Comparison of ENCODE assay signal across 8 cellular contexts in genomic region chr6:30915591-30915946, GRCh38. TPM values are rescaled to one million over a fixed set of nuclear protein-coding genes. Genes with fewer than 3 reads are reported as not detected.
A peak's percentile ranks its signal among the peaks of the same experiment; 100 is the strongest.
DNase-seq lines count a peak whose midpoint lies in the region; ATAC-seq, FAIRE-seq and TF ChIP-seq lines count a peak whose summit lies in the region.

No MANE protein-coding gene starts in this region.

- TF ChIP-seq EP300 in ovary (IDR thresholded peaks at IDR 0.05), result no peak

- no peaks in the 10 kb centered on the region for H3K27me3 ChIP-seq in ovary

- H3K27ac Mint-ChIP-seq in activated T-helper 1 cell treated with anti-CD3 and anti-CD28 coated beads, Interleukin-12 subunit alpha, Interleukin-12 subunit beta, Interleukin-2, Interleukin-4 antibody, amounts not matched to agents 30 ng/mL and 10 ng/mL and 1 ng/mL, durations not matched to agents 14 hours and 24 hours and 36 hours, result peak overlapping the region; percentile 33

- no peak for TF ChIP-seq POLR2A in GM12891 (IDR thresholded peaks at IDR 0.05; ENCODE audit: low read depth, low read length)
- TF ChIP-seq POLR2A in ovary (IDR thresholded peaks at IDR 0.05), result no peak

- H3K4me1 Mint-ChIP-seq in activated T-helper 1 cell treated with anti-CD3 and anti-CD28 coated beads, Interleukin-12 subunit alpha, Interleukin-12 subunit beta, Interleukin-2, Interleukin-4 antibody, amounts not matched to agents 30 ng/mL and 10 ng/mL and 1 ng/mL, durations not matched to agents 14 hours and 24 hours and 36 hours (ENCODE audit: low read depth), result peaks cover 38% of the 10 kb centered on the region

- H3K27me3 Mint-ChIP-seq in activated T-helper 1 cell treated with anti-CD3 and anti-CD28 coated beads, Interleukin-12 subunit alpha, Interleukin-12 subunit beta, Interleukin-2, Interleukin-4 antibody, amounts not matched to agents 30 ng/mL and 10 ng/mL and 1 ng/mL, durations not matched to agents 14 hours and 24 hours and 36 hours (ENCODE audit: insufficient read depth), result no peaks in the 10 kb centered on the region

- peaks cover 5% of the 10 kb centered on the region for H3K4me1 ChIP-seq in ovary (ENCODE audit: insufficient read depth)

- no peak for ATAC-seq in GM21825 (IDR thresholded peaks at IDR 0.05; ENCODE audit: unreplicated experiment)
- no peak for ATAC-seq in GM18502 (IDR thresholded peaks at IDR 0.05; ENCODE audit: poor library complexity, unreplicated experiment)

- no peaks in the 10 kb centered on the region for H3K9me3 Mint-ChIP-seq in activated T-helper 1 cell treated with anti-CD3 and anti-CD28 coated beads, Interleukin-12 subunit alpha, Interleukin-12 subunit beta, Interleukin-2, Interleukin-4 antibody, amounts not matched to agents 30 ng/mL and 10 ng/mL and 1 ng/mL, durations not matched to agents 14 hours and 24 hours and 36 hours

- H3K27ac ChIP-seq in ovary, result peak overlapping the region; percentile 74 to 95

- no peak overlapping the region for H3K4me3 ChIP-seq in ovary

- no peaks in the 10 kb centered on the region for H3K36me3 ChIP-seq in ovary

- DNase-seq in Ammon's horn (ENCODE audit: low spot score) (peak; percentile 87), GM12891 (ENCODE audit: insufficient read length, low spot score) (peak; percentile 64), NCI-H345 treated with DMSO at 0.1 percent for 48 hours (lab: John Stamatoyannopoulos, UW; ENCODE audit: unreplicated experiment) (peak; percentile 3), germinal center (ENCODE audit: low spot score) (peak; percentile 56), ovary (peak in 4 of 5 donors; percentile 33 to 51 (median 40))
- DNase-seq in activated T-helper 1 cell treated with anti-CD3 and anti-CD28 coated beads, Interleukin-12 subunit alpha, Interleukin-12 subunit beta, Interleukin-2, Interleukin-4 antibody, amounts not matched to agents 30 ng/mL and 10 ng/mL and 1 ng/mL, durations not matched to agents 14 hours and 24 hours and 36 hours (ENCODE audit: low spot score), result no peak

- no peaks in the 10 kb centered on the region for H3K9me3 ChIP-seq in ovary

- peak; percentile 48 for FAIRE-seq in GM12891 (lab: Jason Lieb, UNC)

- H3K4me3 Mint-ChIP-seq in activated T-helper 1 cell treated with anti-CD3 and anti-CD28 coated beads, Interleukin-12 subunit alpha, Interleukin-12 subunit beta, Interleukin-2, Interleukin-4 antibody, amounts not matched to agents 30 ng/mL and 10 ng/mL and 1 ng/mL, durations not matched to agents 14 hours and 24 hours and 36 hours, result peak overlapping the region; percentile 94

- intact Hi-C loops in activated T-helper 1 cell treated with anti-CD3 and anti-CD28 coated beads, Interleukin-12 subunit alpha, Interleukin-12 subunit beta, Interleukin-2, Interleukin-4 antibody, amounts not matched to agents 30 ng/mL and 10 ng/mL and 1 ng/mL, durations not matched to agents 14 hours and 24 hours and 36 hours (cut with micrococcal nuclease), result loop anchor here (1.0 to 2.0 kb wide), 4 partner anchors 127 to 233 kb away; no protein-coding TSS in a partner anchor
- intact Hi-C loops in ovary (cut with DNase I), result loop anchor here in 3 of 4 donors (5.0 kb wide), 2 partner anchors 157 to 167 kb away; no protein-coding TSS in a partner anchor

- peaks cover 51% of the 10 kb centered on the region for H3K36me3 Mint-ChIP-seq in activated T-helper 1 cell treated with anti-CD3 and anti-CD28 coated beads, Interleukin-12 subunit alpha, Interleukin-12 subunit beta, Interleukin-2, Interleukin-4 antibody, amounts not matched to agents 30 ng/mL and 10 ng/mL and 1 ng/mL, durations not matched to agents 14 hours and 24 hours and 36 hours (ENCODE audit: low read depth)

- 17 to 23% (median 19%) methylated on average over 5 of the region's 5 CpGs for WGBS in ovary, 3 donors

- peak in 2 of 3 donors; percentile 40 to 53 for TF ChIP-seq CTCF in ovary (IDR thresholded peaks at IDR 0.05)

TF ChIP-seq in GM12891, 5 proteins besides CTCF, POLR2A, EP300 and RAD21:
- no peak for TF ChIP-seq POLR2AphosphoS5 (IDR thresholded peaks at IDR 0.05; ENCODE audit: low read depth, low read length)

RNA-seq across cellular contexts. Expression of gene VARS2, which starts 1.5 kb away (rescaled TPM):
- 28.0 TPM for polyA plus RNA-seq in GM12891 (2012; ENCODE audit: low read depth, missing spikeins)
- total RNA-seq in activated T-helper 1 cell treated with anti-CD3 and anti-CD28 coated beads, Interleukin-12 subunit alpha, Interleukin-12 subunit beta, Interleukin-2, Interleukin-4 antibody, amounts not matched to agents 30 ng/mL and 10 ng/mL and 1 ng/mL, durations not matched to agents 14 hours and 24 hours and 36 hours, result 74.0 and 76.0 TPM in 2 replicates
- total RNA-seq in ovary, result 10 to 100 TPM in 6 of 7 donors, 1 to 10 TPM in 1; 6.7 to 32.3 (median 19.8) TPM
- 10 to 100 TPM; 17.0 to 23.4 TPM for polyA plus RNA-seq in ovary

RNA-seq across cellular contexts. Expression of gene GTF2H4, which starts 7.6 kb away (rescaled TPM):
- 24.9 TPM for polyA plus RNA-seq in GM12891 (2012; ENCODE audit: low read depth, missing spikeins)
- total RNA-seq in activated T-helper 1 cell treated with anti-CD3 and anti-CD28 coated beads, Interleukin-12 subunit alpha, Interleukin-12 subunit beta, Interleukin-2, Interleukin-4 antibody, amounts not matched to agents 30 ng/mL and 10 ng/mL and 1 ng/mL, durations not matched to agents 14 hours and 24 hours and 36 hours, result 65.3 and 71.3 TPM in 2 replicates
- 10 to 100 TPM in 6 of 7 donors, 1 to 10 TPM in 1; 5.6 to 43.9 (median 25.7) TPM for total RNA-seq in ovary
- 10 to 100 TPM; 22.0 to 24.5 TPM for polyA plus RNA-seq in ovary

RNA-seq across cellular contexts. Expression of gene SFTA2, which starts 16.4 kb away (rescaled TPM):
- polyA plus RNA-seq in GM12891 (2012; ENCODE audit: low read depth, missing spikeins), result not detected
- total RNA-seq in activated T-helper 1 cell treated with anti-CD3 and anti-CD28 coated beads, Interleukin-12 subunit alpha, Interleukin-12 subunit beta, Interleukin-2, Interleukin-4 antibody, amounts not matched to agents 30 ng/mL and 10 ng/mL and 1 ng/mL, durations not matched to agents 14 hours and 24 hours and 36 hours, result not detected in 2 replicates
- total RNA-seq in ovary, result 1 to 10 TPM in 1 of 7 donors, under 1 TPM in 2, not detected in 4; 0.80 to 3.1 (median 0.82) TPM
- not detected for polyA plus RNA-seq in ovary

RNA-seq across cellular contexts. Expression of gene MUCL3, which starts 25.2 kb away (rescaled TPM):
- polyA plus RNA-seq in GM12891 (2012; ENCODE audit: low read depth, missing spikeins), result 0.13 TPM
- total RNA-seq in activated T-helper 1 cell treated with anti-CD3 and anti-CD28 coated beads, Interleukin-12 subunit alpha, Interleukin-12 subunit beta, Interleukin-2, Interleukin-4 antibody, amounts not matched to agents 30 ng/mL and 10 ng/mL and 1 ng/mL, durations not matched to agents 14 hours and 24 hours and 36 hours, result not detected in 2 replicates
- under 1 TPM in 1 of 7 donors, not detected in 6; under 0.01 TPM for total RNA-seq in ovary
- polyA plus RNA-seq in ovary, result not detected

RNA-seq across cellular contexts. Expression of gene DDR1, which starts 31.2 kb away (rescaled TPM):
- 13.9 TPM for polyA plus RNA-seq in GM12891 (2012; ENCODE audit: low read depth, missing spikeins)
- 21.4 and 24.8 TPM in 2 replicates for total RNA-seq in activated T-helper 1 cell treated with anti-CD3 and anti-CD28 coated beads, Interleukin-12 subunit alpha, Interleukin-12 subunit beta, Interleukin-2, Interleukin-4 antibody, amounts not matched to agents 30 ng/mL and 10 ng/mL and 1 ng/mL, durations not matched to agents 14 hours and 24 hours and 36 hours
- total RNA-seq in ovary, result 100 to 1,000 TPM in 2 of 7 donors, 10 to 100 TPM in 5; 20.1 to 116 (median 83.7) TPM
- polyA plus RNA-seq in ovary, result 10 to 100 TPM; 21.7 to 35.4 TPM
